8 cellular contexts compared by ENCODE assay signal in genomic region chr10:132961-133898, GRCh38. TPM values are rescaled to one million over a fixed set of nuclear protein-coding genes. Genes with fewer than 3 reads are reported as not detected.
A peak's percentile ranks its signal among the peaks of the same experiment; 100 is the strongest.
DNase-seq lines count a peak whose midpoint lies in the region; ATAC-seq, FAIRE-seq and TF ChIP-seq lines count a peak whose summit lies in the region.

No MANE protein-coding gene starts in this region.

- peaks cover 25% of the 10 kb centered on the region for H3K4me1 ChIP-seq in CD8-positive, alpha-beta T cell (ENCODE audit: insufficient read depth, low read length)

- peaks cover 36% of the 10 kb centered on the region for H3K4me1 Mint-ChIP-seq in CD8-positive, alpha-beta T cell (ENCODE audit: low read depth)
- H3K4me1 Mint-ChIP-seq in brain (peaks cover 54% of the 10 kb centered on the region), mesothelial cell of epicardium (peaks cover 52% of the 10 kb centered on the region)

- intact Hi-C loops in CD8-positive, alpha-beta T cell (cut with DNase I, micrococcal nuclease), result loop anchor here in 1 of 2 experiments (5.0 kb wide), 1 partner anchor 199 kb away; no protein-coding TSS in a partner anchor

- no peak overlapping the region for H3K27ac ChIP-seq in CD8-positive, alpha-beta T cell (ENCODE audit: low read depth, low read length)
- H3K27ac ChIP-seq in WERI-Rb-1, result no peak overlapping the region

- ATAC-seq in CD8-positive, alpha-beta T cell, result no peak
- no peak for ATAC-seq in GM18868 (IDR thresholded peaks at IDR 0.05; ENCODE audit: unreplicated experiment)

- no peaks in the 10 kb centered on the region for H3K9me3 ChIP-seq in CD8-positive, alpha-beta T cell (ENCODE audit: low read length)
- H3K9me3 ChIP-seq in WERI-Rb-1 (ENCODE audit: severe bottlenecking), result no peaks in the 10 kb centered on the region

- no peaks in the 10 kb centered on the region for H3K9me3 Mint-ChIP-seq in CD8-positive, alpha-beta T cell
- no peaks in the 10 kb centered on the region for H3K9me3 Mint-ChIP-seq in brain
- H3K9me3 Mint-ChIP-seq in mesothelial cell of epicardium, result no peaks in the 10 kb centered on the region

- no peaks in the 10 kb centered on the region for H3K27me3 ChIP-seq in CD8-positive, alpha-beta T cell (ENCODE audit: insufficient read depth, low read length)
- H3K27me3 ChIP-seq in WERI-Rb-1 (ENCODE audit: insufficient read depth, low read depth, severe bottlenecking), result no peaks in the 10 kb centered on the region

- TF ChIP-seq POLR2A in GM12892 (IDR thresholded peaks at IDR 0.05; ENCODE audit: low read depth, low read length), result no peak

- CTCF ChIA-PET in CD8-positive, alpha-beta T cell (lab: Charles Lee), result no interaction called here

- H3K36me3 Mint-ChIP-seq in CD8-positive, alpha-beta T cell, result peaks cover 7% of the 10 kb centered on the region
- H3K36me3 Mint-ChIP-seq in brain (no peaks in the 10 kb centered on the region), mesothelial cell of epicardium (no peaks in the 10 kb centered on the region)

- H3K27me3 Mint-ChIP-seq in CD8-positive, alpha-beta T cell (ENCODE audit: low read depth), result no peaks in the 10 kb centered on the region
- H3K27me3 Mint-ChIP-seq in brain, result peaks cover 5% of the 10 kb centered on the region
- no peaks in the 10 kb centered on the region for H3K27me3 Mint-ChIP-seq in mesothelial cell of epicardium (ENCODE audit: low read depth)

- H3K36me3 ChIP-seq in CD8-positive, alpha-beta T cell (ENCODE audit: insufficient read depth, low read length), result no peaks in the 10 kb centered on the region
- no peaks in the 10 kb centered on the region for H3K36me3 ChIP-seq in WERI-Rb-1

- no peak overlapping the region for H3K4me3 ChIP-seq in CD8-positive, alpha-beta T cell (ENCODE audit: low read depth, low read length)
- H3K4me3 ChIP-seq in WERI-Rb-1 (ENCODE audit: low read depth, low read length), result no peak overlapping the region

- no peak overlapping the region for H3K27ac Mint-ChIP-seq in CD8-positive, alpha-beta T cell
- H3K27ac Mint-ChIP-seq in brain (peak overlapping the region; percentile 94 to 99 (median 98)), mesothelial cell of epicardium (peak overlapping the region; percentile 93)

- no peak for TF ChIP-seq RAD21 in Ishikawa (IDR thresholded peaks at IDR 0.05; ENCODE audit: low read depth)

- no peak for TF ChIP-seq CTCF in CD8-positive, alpha-beta T cell (IDR thresholded peaks at IDR 0.05)
- TF ChIP-seq CTCF in brain (conservative IDR thresholded peaks at IDR 0.05) (no peak), mesothelial cell of epicardium (IDR thresholded peaks at IDR 0.05; ENCODE audit: unreplicated experiment) (no peak), WERI-Rb-1 (IDR thresholded peaks at IDR 0.05; ENCODE audit: low read depth, low read length) (no peak)

- no peak for FAIRE-seq in GM12892 (lab: Jason Lieb, UNC)

- POLR2A ChIA-PET in CD8-positive, alpha-beta T cell (lab: Charles Lee), result no interaction called here

- peak overlapping the region; percentile 92 for H3K4me3 Mint-ChIP-seq in CD8-positive, alpha-beta T cell
- H3K4me3 Mint-ChIP-seq in brain (peak overlapping the region; percentile 94 to 97 (median 95)), mesothelial cell of epicardium (peak overlapping the region; percentile 85)

- DNase-seq in CD8-positive, alpha-beta T cell, result no peak
- DNase-seq in mesothelial cell of epicardium (ENCODE audit: low spot score in 2 of 2, unreplicated experiment in 2 of 2) (no peak), GM12892 (ENCODE audit: insufficient read length) (no peak), NCI-H1436 (lab: John Stamatoyannopoulos, UW) (no peak), WERI-Rb-1 (no peak)

- peak; percentile 48; the same call in 1 of the 2 replicates for TF ChIP-seq EP300 in Ishikawa (IDR thresholded peaks at IDR 0.05; ENCODE audit: borderline replicate concordance)

TF ChIP-seq in Ishikawa, 13 proteins besides CTCF, POLR2A, EP300 and RAD21:
- TF ChIP-seq EGR1 (IDR thresholded peaks at IDR 0.05), result no peak
- 0 out of 2 replicates have a peak, but pooled peaks have one; percentile 17 for TF ChIP-seq FOXM1 (IDR thresholded peaks at IDR 0.05; ENCODE audit: borderline replicate concordance, low read depth)
- 0 out of 2 replicates have a peak, but pooled peaks have one; percentile 17 for TF ChIP-seq NFIC (IDR thresholded peaks at IDR 0.05)
- TF ChIP-seq TAF1 (IDR thresholded peaks at IDR 0.05; ENCODE audit: low read depth), result no peak
- peak; percentile 97 for TF ChIP-seq TEAD4 (IDR thresholded peaks at IDR 0.05)
- peak; percentile 32; the same call in 1 of the 2 replicates for TF ChIP-seq MAX (IDR thresholded peaks at IDR 0.05)
- 0 out of 2 replicates have a peak, but pooled peaks have one; percentile 13 for TF ChIP-seq CEBPB (IDR thresholded peaks at IDR 0.05)
- no peak for TF ChIP-seq TCF12 (IDR thresholded peaks at IDR 0.05; ENCODE audit: low read depth)

RNA-seq across cellular contexts. Expression of gene ZMYND11, which starts 2.0 kb away (rescaled TPM):
- total RNA-seq in CD8-positive, alpha-beta T cell, result 10 to 100 TPM; 19.8 to 19.9 TPM
- 38.6 TPM for polyA plus RNA-seq in brain (ENCODE audit: insufficient read depth, low read depth, low replicate concordance)
- 64.1 to 69.2 TPM (median 64.9 TPM) in 3 replicates for total RNA-seq in mesothelial cell of epicardium
- polyA plus RNA-seq in GM12892 (2012; ENCODE audit: missing spikeins), result 8.2 TPM
